8 cellular contexts compared by ENCODE assay signal in the genomic region with DNA sequence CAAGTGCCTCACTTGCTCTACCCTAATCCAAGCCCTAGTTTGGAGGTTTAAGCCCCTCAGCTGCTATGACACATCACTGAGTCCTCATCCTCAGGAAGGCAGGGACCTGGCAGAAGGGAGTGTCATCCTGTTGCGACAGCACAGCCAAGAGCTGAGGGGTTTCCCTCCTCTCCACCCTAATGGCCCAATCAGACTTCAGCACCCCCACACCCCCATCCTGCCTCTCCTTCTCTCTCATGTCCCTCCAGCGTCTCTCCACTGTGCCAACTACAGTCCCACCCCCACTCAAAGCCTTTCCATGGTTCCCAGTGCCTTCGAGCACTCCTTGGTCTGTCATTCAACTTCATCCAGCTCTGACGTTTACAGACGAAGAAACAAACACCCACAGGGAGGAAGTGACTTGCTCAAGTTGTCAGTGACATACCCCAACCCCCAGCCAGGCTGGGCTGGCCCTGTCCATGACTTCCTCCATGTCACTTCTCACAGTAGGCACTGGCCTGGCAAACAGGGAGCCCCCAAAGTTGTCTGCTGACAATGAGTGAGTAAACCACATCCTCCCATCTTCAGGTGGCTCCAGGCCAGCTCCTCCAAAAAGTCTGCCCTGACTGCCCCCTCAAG. TPM values are rescaled to one million over a fixed set of nuclear protein-coding genes. Genes with fewer than 3 reads are reported as not detected.
DNase-seq lines count a peak whose midpoint lies in the region; ATAC-seq and TF ChIP-seq lines count a peak whose summit lies in the region.

No MANE protein-coding gene starts in this region.

- H3K27ac Mint-ChIP-seq in effector memory CD8-positive, alpha-beta T cell: peak overlapping the region; percentile 98 to 100
- H3K27ac Mint-ChIP-seq in nephron progenitor cell: peak overlapping the region; percentile 81

- H3K4me1 Mint-ChIP-seq in effector memory CD8-positive, alpha-beta T cell (ENCODE audit: low read depth in 2 of 2): peaks cover 56 to 60% of the 10 kb centered on the region in 2 donors
- peaks cover 40% of the 10 kb centered on the region for H3K4me1 Mint-ChIP-seq in nephron progenitor cell

- peak overlapping the region; percentile 63 to 77 for H3K4me3 Mint-ChIP-seq in effector memory CD8-positive, alpha-beta T cell
- no peak overlapping the region for H3K4me3 Mint-ChIP-seq in nephron progenitor cell

- H3K36me3 ChIP-seq in thoracic aorta: no peaks in the 10 kb centered on the region

- H3K4me3 ChIP-seq in thoracic aorta: no peak overlapping the region

- H3K27me3 ChIP-seq in thoracic aorta (replicated peaks; ENCODE audit: insufficient read depth): no peaks in the 10 kb centered on the region

- TF ChIP-seq CTCF in nephron progenitor cell (IDR thresholded peaks at IDR 0.05): no peak
- no peak for TF ChIP-seq CTCF in thoracic aorta (IDR thresholded peaks at IDR 0.05)

- H3K4me1 ChIP-seq in thoracic aorta (ENCODE audit: control insufficient read depth in 1 of 2, low read depth in 2 of 2): peaks cover 10% of the 10 kb centered on the region in 2 donors

- H3K9me3 ChIP-seq in thoracic aorta: no peaks in the 10 kb centered on the region

- peak; percentile 90 for ATAC-seq in effector memory CD8-positive, alpha-beta T cell (replicated peaks)
- ATAC-seq in thoracic aorta (ENCODE audit: insufficient number of reproducible peaks, low FRiP score, low read depth): no peak
- ATAC-seq in HG03521 (IDR thresholded peaks at IDR 0.05; ENCODE audit: unreplicated experiment): no peak

- DNase-seq in AG08396 (ENCODE audit: low spot score) (peak; percentile 77), LHCN-M2 (ENCODE audit: low read depth) (peak; percentile 65), nephron progenitor cell (no peak), thoracic aorta (ENCODE audit: low spot score) (no peak), NCI-H2029 treated with DMSO at 0.1 percent for 48 hours (lab: John Stamatoyannopoulos, UW) (no peak)
- peak; percentile 52 for DNase-seq in activated CD4-positive, alpha-beta T cell treated with anti-CD3 and anti-CD28 coated beads, Interleukin-2, amount 50 U/mL, for 1 hour
- peak; percentile 77 to 78 (median 77) for DNase-seq in effector memory CD8-positive, alpha-beta T cell

- H3K9me3 Mint-ChIP-seq in effector memory CD8-positive, alpha-beta T cell: no peaks in the 10 kb centered on the region
- no peaks in the 10 kb centered on the region for H3K9me3 Mint-ChIP-seq in nephron progenitor cell

- H3K27me3 Mint-ChIP-seq in effector memory CD8-positive, alpha-beta T cell: no peaks in the 10 kb centered on the region
- H3K27me3 Mint-ChIP-seq in nephron progenitor cell (ENCODE audit: low read depth, poor library complexity): peaks cover 4% of the 10 kb centered on the region

- peak overlapping the region; percentile 11 to 57 for H3K27ac ChIP-seq in thoracic aorta

- H3K36me3 Mint-ChIP-seq in effector memory CD8-positive, alpha-beta T cell (ENCODE audit: insufficient read depth): peaks cover 5% of the 10 kb centered on the region
- H3K36me3 Mint-ChIP-seq in nephron progenitor cell (ENCODE audit: low read depth): peaks cover 2% of the 10 kb centered on the region

RNA-seq across cellular contexts. Expression of gene ARAP1, which starts 15.6 kb away (rescaled TPM):
- total RNA-seq in LHCN-M2 (2014; rRNA removed) (50.1 and 51.3 TPM in 2 replicates), thoracic aorta (100 to 1,000 TPM in 1 of 2 donors, 10 to 100 TPM in 1; 76.5 to 103 TPM)
- polyA plus RNA-seq in LHCN-M2 (2012): 25.0 TPM

RNA-seq across cellular contexts. Expression of gene STARD10, which starts 57.3 kb away (rescaled TPM):
- total RNA-seq in LHCN-M2 (2014; rRNA removed) (3.2 and 7.4 TPM in 2 replicates), thoracic aorta (10 to 100 TPM; 24.3 to 57.3 TPM)
- 7.9 TPM for polyA plus RNA-seq in LHCN-M2 (2012)

Comparison
In these comparisons a context has a peak if more than half of its experiments do, and no peak if none do; other contexts are left out.
1. DNase-seq: peak in AG08396 (single experiment), LHCN-M2 (single experiment), activated CD4-positive, alpha-beta T cell treated with anti-CD3 and anti-CD28 coated beads, Interleukin-2, amount 50 U/mL, for 1 hour (single experiment) and effector memory CD8-positive, alpha-beta T cell (3 of 3); none in nephron progenitor cell (single experiment), thoracic aorta (single experiment) and NCI-H2029 treated with DMSO at 0.1 percent for 48 hours (single experiment).